In genomic region chr10:70132098-70133029, GRCh38 we compare ENCODE assay signal across 8 cellular contexts. TPM values are rescaled to one million over a fixed set of nuclear protein-coding genes. Genes with fewer than 3 reads are reported as not detected.
DNase-seq lines count a peak whose midpoint lies in the region; ATAC-seq and TF ChIP-seq lines count a peak whose summit lies in the region.

Gene AIFM2, minus strand, starts transcription at chr10:70132825. Its CDS starts 8,741 bp downstream, at chr10:70124084.

- no peaks in the 10 kb centered on the region for H3K9me2 ChIP-seq in neural cell (ENCODE audit: insufficient read depth, low read length)

- TF ChIP-seq RAD21 in neural cell (conservative IDR thresholded peaks at IDR 0.05), result no peak

- intact Hi-C loops in aorta (cut with DNase I), result no loop called here

- no peaks in the 10 kb centered on the region for H3K79me2 ChIP-seq in neural cell (replicated peaks; ENCODE audit: insufficient read depth, low read length)

- no peaks in the 10 kb centered on the region for H3F3A ChIP-seq in neural cell (ENCODE audit: insufficient read depth, low read length, poor library complexity, severe bottlenecking)

- DNase-seq in ACHN (peak; percentile 86), GM13977 (ENCODE audit: low spot score) (peak; percentile 86), NCI-H1930 (lab: John Stamatoyannopoulos, UW) (peak; percentile 7 to 40), fibroblast of the conjunctiva (ENCODE audit: low read depth) (peak; percentile 53), aorta (peak; percentile 83 to 94)
- peak; percentile 7 for DNase-seq in activated T-helper 9 cell treated with anti-CD3 and anti-CD28 coated beads, Interleukin-2, amount 50 U/mL, for 16 hours (ENCODE audit: low read depth)

- peak within 1 kb of the TSS; percentile 12 for H3K9ac ChIP-seq in neural cell (ENCODE audit: low read length)

- H3K27ac ChIP-seq in neural cell (ENCODE audit: low read length), result no peak within 1 kb of the TSS
- H3K27ac ChIP-seq in aorta (ENCODE audit: low read depth in 1 of 2, low read length in 2 of 2), result peak within 1 kb of the TSS in 1 of 2 donors; percentile 77

- WGBS in aorta, 2 donors, result 5 to 8% methylated on average over 62 to 80 of the region's 80 CpGs

- no peaks in the 10 kb centered on the region for H3K36me3 ChIP-seq in neural cell (ENCODE audit: insufficient read depth, low read length)
- no peaks in the 10 kb centered on the region for H3K36me3 ChIP-seq in aorta (ENCODE audit: control insufficient read depth in 1 of 2, insufficient read depth in 2 of 2, low read length in 1 of 2)

- H3K4me1 ChIP-seq in aorta (ENCODE audit: control insufficient read depth in 1 of 2, insufficient read depth in 2 of 2, low read length in 2 of 2), result no peaks in the 10 kb centered on the region

- no peak within 1 kb of the TSS for H3K4me2 ChIP-seq in neural cell (ENCODE audit: low read length)

- no peak for TF ChIP-seq CTCF in GM13977 (IDR thresholded peaks at IDR 0.05; ENCODE audit: extremely low read depth, insufficient read depth, missing control alignments)
- TF ChIP-seq CTCF in neural cell (IDR thresholded peaks at IDR 0.05; ENCODE audit: poor library complexity, severe bottlenecking), result no peak

- no peak within 1 kb of the TSS for H2AFZ ChIP-seq in neural cell (ENCODE audit: low read depth, low read length)

- H3K9me3 ChIP-seq in neural cell (ENCODE audit: low read length), result no peaks in the 10 kb centered on the region
- no peaks in the 10 kb centered on the region for H3K9me3 ChIP-seq in aorta (ENCODE audit: control insufficient read depth, low read length)

- peaks cover 26% of the 10 kb centered on the region for H3K27me3 ChIP-seq in neural cell (ENCODE audit: insufficient read depth, low read depth, low read length)
- H3K27me3 ChIP-seq in aorta (ENCODE audit: control insufficient read depth in 1 of 2, insufficient read depth in 2 of 2, low read length in 1 of 2), result no peaks in the 10 kb centered on the region

- H3K4me3 ChIP-seq in neural cell (ENCODE audit: low read length) (peak within 1 kb of the TSS; percentile 65), aorta (ENCODE audit: low read length in 2 of 2) (peak within 1 kb of the TSS; percentile 48 to 83)

- TF ChIP-seq EP300 in neural cell (conservative IDR thresholded peaks at IDR 0.05; ENCODE audit: poor library complexity, severe bottlenecking), result no peak

- ATAC-seq in HG02678 (IDR thresholded peaks at IDR 0.05; ENCODE audit: unreplicated experiment) (peak; percentile 78), aorta (ENCODE audit: low FRiP score) (peak; percentile 85)

- in situ Hi-C loops in ACHN (cut with HindIII; ENCODE audit: low pct_ligation_motif_present, low pct_unique_long_range_greater_than_20kb, low sequenced_read_pairs) (no loop called here), GM13977 (cut with MboI; ENCODE audit: low pct_unique_long_range_greater_than_20kb, low sequenced_read_pairs, unreplicated experiment) (no loop called here)

- no peaks in the 10 kb centered on the region for H4K20me1 ChIP-seq in neural cell (ENCODE audit: insufficient read depth)

TF ChIP-seq in neural cell, 6 proteins besides CTCF, POLR2A, EP300 and RAD21:
- TF ChIP-seq SMC3 (conservative IDR thresholded peaks at IDR 0.05; ENCODE audit: poor library complexity), result no peak
- TF ChIP-seq TAF1 (IDR thresholded peaks at IDR 0.05; ENCODE audit: low read depth), result no peak
- no peak for TF ChIP-seq MXI1 (conservative IDR thresholded peaks at IDR 0.05; ENCODE audit: poor library complexity, severe bottlenecking)
- no peak for TF ChIP-seq POLR2AphosphoS5 (IDR thresholded peaks at IDR 0.05)
- no peak for TF ChIP-seq REST (IDR thresholded peaks at IDR 0.05; ENCODE audit: borderline replicate concordance)
- TF ChIP-seq EZH2 (IDR thresholded peaks at IDR 0.05; ENCODE audit: borderline replicate concordance, insufficient read depth, low read length, poor library complexity, severe bottlenecking), result no peak

RNA-seq across cellular contexts. Expression of gene AIFM2, which starts in this region (rescaled TPM):
- polyA plus RNA-seq in neural cell, result 0.42 and 0.78 TPM in 2 replicates
- polyA minus RNA-seq in neural cell, result 0.58 and 0.73 TPM in 2 replicates
- total RNA-seq in aorta, result 10 to 100 TPM; 15.0 to 15.5 TPM
- polyA plus RNA-seq in aorta, result 10 to 100 TPM; 12.1 to 12.6 TPM

Comparison
In these comparisons a context has a peak if more than half of its experiments do, and no peak if none do; other contexts are left out.
1. DNase-seq: peak in every context shown above with its lines; median percentile 88 in aorta; 86 in ACHN; 86 in GM13977; 53 in fibroblast of the conjunctiva; 24 in NCI-H1930; 7 in activated T-helper 9 cell treated with anti-CD3 and anti-CD28 coated beads, Interleukin-2, amount 50 U/mL, for 16 hours.